24 cellular contexts compared by ENCODE assay signal in genomic region chr11:27873664-27874063, GRCh38.
"Had no signal": no experiment of that assay in that cellular context is flagged by ENCODE, and none has a peak within 500 bp of the region (broad histone marks: within the 10 kb centered on the region; RNA-seq: fewer than 3 reads in every experiment).

No MANE protein-coding gene starts in this region.

- H3K36me3 ChIP-seq: ovary, suprapubic skin, tibial artery, upper lobe of right lung had no signal

- H3K9me3 ChIP-seq: ovary, suprapubic skin, tibial artery, upper lobe of right lung had no signal

- H3K4me3 ChIP-seq: ovary, suprapubic skin, tibial artery, upper lobe of right lung had no signal

- H3K27me3 ChIP-seq: ovary, suprapubic skin, upper lobe of right lung had no signal

- H3K27ac ChIP-seq: foreskin keratinocyte, ovary, suprapubic skin, tibial artery, upper lobe of right lung had no signal

- H3K4me1 ChIP-seq: foreskin keratinocyte, suprapubic skin, tibial artery, upper lobe of right lung had no signal

- ATAC-seq: activated CD8-positive, alpha-beta T cell treated with anti-CD3 and anti-CD28 coated beads for 36 hours; activated naive CD8-positive, alpha-beta T cell treated with anti-CD3 and anti-CD28 coated beads, Interleukin-2, amount 50 U/mL, for 24 hours; activated T-cell treated with anti-CD3 and anti-CD28 coated beads, Interleukin-2, amount 50 U/mL, for 4 hours; activated T-helper 17 cell treated with anti-CD3 and anti-CD28 coated beads, Interleukin-2, amount 50 U/mL, for 72 hours; naive thymus-derived CD4-positive, alpha-beta T cell; upper lobe of right lung; WTC11 had no signal

- DNase-seq: activated CD4-positive, alpha-beta T cell treated with anti-CD3 and anti-CD28 coated beads for 1 hour; activated CD4-positive, alpha-beta T cell treated with anti-CD3 and anti-CD28 coated beads, Interleukin-2, amount 50 U/mL, for 1 hour; activated CD8-positive, alpha-beta T cell treated with anti-CD3 and anti-CD28 coated beads for 36 hours; activated gamma-delta T cell treated with Interleukin-2 at 50 U/mL for 16 hours; activated naive CD4-positive, alpha-beta T cell treated with anti-CD3 and anti-CD28 coated beads, Interleukin-2, amount 50 U/mL, for 16 hours; activated naive CD8-positive, alpha-beta T cell treated with anti-CD3 and anti-CD28 coated beads, Interleukin-2, amount 50 U/mL, for 24 hours; activated T-cell treated with anti-CD3 and anti-CD28 coated beads, Interleukin-2, amount 50 U/mL, for 4 hours; amygdala; central memory CD4-positive, alpha-beta T cell; kidney glomerular epithelial cell; mammary epithelial cell; naive thymus-derived CD4-positive, alpha-beta T cell; ovary; retina; stimulated activated CD4-positive, alpha-beta T cell treated with anti-CD3 and anti-CD28 coated beads, Interleukin-15, amount 100 ng/mL, for 24 hours; stimulated activated CD4-positive, alpha-beta T cell treated with anti-CD3 and anti-CD28 coated beads, Interleukin-2, amount 100 ng/mL, for 24 hours; stimulated activated naive CD4-positive, alpha-beta T cell; T-helper 2 cell; tibial artery; upper lobe of right lung had no signal
